Comparison of ENCODE assay signal across 22 cellular contexts in the genomic region with DNA sequence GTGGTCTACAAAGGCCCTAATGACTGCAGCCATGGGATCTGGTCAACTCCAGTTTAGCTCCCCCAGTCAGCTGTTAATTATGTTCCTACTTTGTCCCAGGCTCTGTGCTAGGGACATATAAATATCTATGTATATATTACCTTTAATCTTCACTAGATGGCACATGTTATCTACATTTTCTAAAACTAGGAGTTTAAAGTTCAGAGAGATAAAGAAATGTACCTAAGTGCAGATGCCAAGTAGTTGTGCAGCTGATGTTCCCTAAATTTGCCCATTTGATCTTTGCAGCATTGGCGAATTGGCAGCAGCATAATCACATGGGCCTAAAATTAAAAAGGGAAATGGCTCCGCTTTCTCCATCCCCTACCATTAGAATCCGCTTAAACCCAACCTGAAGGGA.
DNase-seq lines count a peak whose midpoint lies in the region; ATAC-seq, FAIRE-seq and TF ChIP-seq lines count a peak whose summit lies in the region.
"Had no signal": no experiment of that assay in that cellular context is flagged by ENCODE, and none has a peak within 500 bp of the region (broad histone marks: within the 10 kb centered on the region; RNA-seq: fewer than 3 reads in every experiment).

No MANE protein-coding gene starts in this region.

- no peak overlapping the region for H3K27ac Mint-ChIP-seq in GM23338
- H3K27ac Mint-ChIP-seq: CD14-positive monocyte; CD4-positive, alpha-beta memory T cell; CD4-positive, CD25-positive, alpha-beta regulatory T cell; CD8-positive, alpha-beta memory T cell had no signal

- no peaks in the 10 kb centered on the region for H3K27me3 Mint-ChIP-seq in GM23338 (ENCODE audit: insufficient read depth, low read depth, poor library complexity)
- H3K27me3 Mint-ChIP-seq: CD4-positive, alpha-beta memory T cell; CD4-positive, CD25-positive, alpha-beta regulatory T cell; CD8-positive, alpha-beta memory T cell had no signal

- H3K27ac ChIP-seq in GM23338 (ENCODE audit: low read depth), result no peak overlapping the region
- H3K27ac ChIP-seq in small intestine (ENCODE audit: low read depth in 1 of 2, low read length in 1 of 2), result no peak overlapping the region
- H3K27ac ChIP-seq: 22Rv1, A549, BLaER1 had no signal

- no peak for TF ChIP-seq CTCF in GM23338 (conservative IDR thresholded peaks at IDR 0.05; ENCODE audit: low read depth in 2 of 2)

- no peak for FAIRE-seq in small intestine (lab: Jason Lieb, UNC)
- FAIRE-seq: A549, D721Med, G401.6, GM12891, GM19239 had no signal

- H3K4me1 ChIP-seq in GM23338 (ENCODE audit: insufficient read depth) (no peaks in the 10 kb centered on the region), small intestine (ENCODE audit: control insufficient read depth in 2 of 2, insufficient read depth in 1 of 2, low read depth in 1 of 2, low read length in 1 of 2) (peaks cover 0 to 3% of the 10 kb centered on the region in 2 donors)
- H3K4me1 ChIP-seq: A549, BLaER1, Caco-2 had no signal

- H3K36me3 ChIP-seq in GM23338 (ENCODE audit: insufficient read depth) (no peaks in the 10 kb centered on the region), small intestine (ENCODE audit: control insufficient read depth in 2 of 2, insufficient read depth in 2 of 2, low read length in 2 of 2) (no peaks in the 10 kb centered on the region)
- H3K36me3 ChIP-seq: BE2C, BLaER1 had no signal

- no peaks in the 10 kb centered on the region for H3K79me2 ChIP-seq in GM23338 (replicated peaks; ENCODE audit: insufficient read depth)

- no peaks in the 10 kb centered on the region for H3K4me1 Mint-ChIP-seq in GM23338
- H3K4me1 Mint-ChIP-seq: CD14-positive monocyte; CD4-positive, alpha-beta memory T cell; CD4-positive, CD25-positive, alpha-beta regulatory T cell; CD8-positive, alpha-beta memory T cell had no signal

- peaks cover 13% of the 10 kb centered on the region; the same call in 1 of the 2 replicates for H3K9me2 ChIP-seq in GM23338 (ENCODE audit: insufficient read depth)

- H4K20me1 ChIP-seq in GM23338 (replicated peaks; ENCODE audit: insufficient read depth), result no peaks in the 10 kb centered on the region
- H4K20me1 ChIP-seq: BLaER1 had no signal

- H3F3A ChIP-seq in GM23338 (replicated peaks; ENCODE audit: low read depth), result no peaks in the 10 kb centered on the region

- H3K9me3 ChIP-seq in small intestine (ENCODE audit: control insufficient read depth, low read depth), result no peaks in the 10 kb centered on the region
- H3K9me3 ChIP-seq: A549, BE2C, BLaER1, Caco-2 had no signal

- DNase-seq in GM23338 (ENCODE audit: low spot score), result no peak
- DNase-seq in left lobe of liver (ENCODE audit: low spot score), result no peak
- peak; percentile 77 for DNase-seq in small intestine
- no peak for DNase-seq in AG08396 (ENCODE audit: low spot score)
- no peak for DNase-seq in activated CD4-positive, alpha-beta T cell treated with anti-CD3 and anti-CD28 coated beads for 1 hour
- DNase-seq: BE2C; C1 segment of cervical spinal cord; Caco-2; Calu3; CD4-positive, alpha-beta memory T cell; CD4-positive, CD25-positive, alpha-beta regulatory T cell; CD8-positive, alpha-beta memory T cell; DMS79 treated with DMSO at 0.1 percent for 48 hours; GF-D8 had no signal

- ATAC-seq in GM23338 (no peak), left lobe of liver (peak; percentile 57)
- ATAC-seq: A549 had no signal

- H3K9me3 Mint-ChIP-seq in GM23338, result no peaks in the 10 kb centered on the region

- 42 to 73% (median 66%) methylated on average over 3 of the region's 3 CpGs for WGBS in small intestine, 3 donors

- H2AFZ ChIP-seq in GM23338, result peak overlapping the region; percentile 43; the same call in 1 of the 2 replicates

- H3K36me3 Mint-ChIP-seq in GM23338 (ENCODE audit: low read depth), result no peaks in the 10 kb centered on the region
- H3K36me3 Mint-ChIP-seq: CD14-positive monocyte; CD4-positive, alpha-beta memory T cell; CD4-positive, CD25-positive, alpha-beta regulatory T cell; CD8-positive, alpha-beta memory T cell had no signal

- H3K4me3 Mint-ChIP-seq in GM23338, result no peak overlapping the region
- H3K4me3 Mint-ChIP-seq: CD14-positive monocyte; CD4-positive, alpha-beta memory T cell; CD4-positive, CD25-positive, alpha-beta regulatory T cell; CD8-positive, alpha-beta memory T cell had no signal

- H3K27me3 ChIP-seq in GM23338 (ENCODE audit: insufficient read depth) (no peaks in the 10 kb centered on the region), small intestine (ENCODE audit: control insufficient read depth in 2 of 2, insufficient read depth in 2 of 2, low read length in 2 of 2) (no peaks in the 10 kb centered on the region)
- H3K27me3 ChIP-seq: BE2C, BLaER1 had no signal

- no peak overlapping the region for H3K4me2 ChIP-seq in GM23338
- H3K4me2 ChIP-seq: A549, BLaER1 had no signal

- H3K4me3 ChIP-seq in GM23338, result no peak overlapping the region
- H3K4me3 ChIP-seq in small intestine (ENCODE audit: low read depth in 1 of 2, low read length in 2 of 2), result no peak overlapping the region
- H3K4me3 ChIP-seq: A549, BLaER1 had no signal

TF ChIP-seq in GM23338, 12 proteins besides CTCF, POLR2A, EP300 and RAD21:
- no peak for TF ChIP-seq CREB1 (CRISPR knock-in tag; IDR thresholded peaks at IDR 0.05; ENCODE audit: low read depth)
- no peak for TF ChIP-seq EZH2 (IDR thresholded peaks at IDR 0.05; ENCODE audit: low read depth, unreplicated experiment)
- TF ChIP-seq, protein P1, sequence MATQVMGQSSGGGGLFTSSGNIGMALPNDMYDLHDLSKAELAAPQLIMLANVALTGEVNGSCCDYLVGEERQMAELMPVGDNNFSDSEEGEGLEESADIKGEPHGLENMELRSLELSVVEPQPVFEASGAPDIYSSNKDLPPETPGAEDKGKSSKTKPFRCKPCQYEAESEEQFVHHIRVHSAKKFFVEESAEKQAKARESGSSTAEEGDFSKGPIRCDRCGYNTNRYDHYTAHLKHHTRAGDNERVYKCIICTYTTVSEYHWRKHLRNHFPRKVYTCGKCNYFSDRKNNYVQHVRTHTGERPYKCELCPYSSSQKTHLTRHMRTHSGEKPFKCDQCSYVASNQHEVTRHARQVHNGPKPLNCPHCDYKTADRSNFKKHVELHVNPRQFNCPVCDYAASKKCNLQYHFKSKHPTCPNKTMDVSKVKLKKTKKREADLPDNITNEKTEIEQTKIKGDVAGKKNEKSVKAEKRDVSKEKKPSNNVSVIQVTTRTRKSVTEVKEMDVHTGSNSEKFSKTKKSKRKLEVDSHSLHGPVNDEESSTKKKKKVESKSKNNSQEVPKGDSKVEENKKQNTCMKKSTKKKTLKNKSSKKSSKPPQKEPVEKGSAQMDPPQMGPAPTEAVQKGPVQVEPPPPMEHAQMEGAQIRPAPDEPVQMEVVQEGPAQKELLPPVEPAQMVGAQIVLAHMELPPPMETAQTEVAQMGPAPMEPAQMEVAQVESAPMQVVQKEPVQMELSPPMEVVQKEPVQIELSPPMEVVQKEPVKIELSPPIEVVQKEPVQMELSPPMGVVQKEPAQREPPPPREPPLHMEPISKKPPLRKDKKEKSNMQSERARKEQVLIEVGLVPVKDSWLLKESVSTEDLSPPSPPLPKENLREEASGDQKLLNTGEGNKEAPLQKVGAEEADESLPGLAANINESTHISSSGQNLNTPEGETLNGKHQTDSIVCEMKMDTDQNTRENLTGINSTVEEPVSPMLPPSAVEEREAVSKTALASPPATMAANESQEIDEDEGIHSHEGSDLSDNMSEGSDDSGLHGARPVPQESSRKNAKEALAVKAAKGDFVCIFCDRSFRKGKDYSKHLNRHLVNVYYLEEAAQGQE (IDR thresholded peaks at IDR 0.05; ENCODE audit: unreplicated experiment), result no peak
